8 cellular contexts compared by ENCODE assay signal in the genomic region with DNA sequence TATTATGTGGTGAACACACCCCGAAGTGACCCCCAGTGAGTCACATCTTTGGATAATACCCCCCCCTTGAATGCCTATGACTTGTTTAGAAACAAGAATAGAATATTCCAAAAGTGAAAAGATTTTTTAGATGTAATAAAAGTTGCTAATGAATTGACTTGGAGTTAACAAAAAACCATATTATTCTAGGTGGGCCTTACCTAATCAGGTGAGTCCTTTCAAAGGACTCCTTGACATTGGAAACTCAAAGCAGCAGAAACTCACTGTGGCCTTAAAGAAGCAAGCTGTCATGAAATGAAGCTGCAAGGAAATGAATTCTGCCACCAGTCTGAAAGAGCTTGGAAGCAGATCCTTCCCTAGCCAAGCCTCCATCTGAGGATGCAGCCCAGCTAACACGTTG.
"Had no signal": no experiment of that assay in that cellular context is flagged by ENCODE, and none has a peak within 500 bp of the region (broad histone marks: within the 10 kb centered on the region; RNA-seq: fewer than 3 reads in every experiment).

No MANE protein-coding gene starts in this region.

- ATAC-seq: HepG2 had no signal

- H3K4me2 ChIP-seq: KMS-11 had no signal

- H3K9ac ChIP-seq: KMS-11 had no signal

- H3K27ac ChIP-seq: HL-60, KMS-11 had no signal

- FAIRE-seq: HepG2, HTR-8/SVneo had no signal

- H3K4me3 Mint-ChIP-seq: IgD-negative memory B cell had no signal

- H3K27ac Mint-ChIP-seq: IgD-negative memory B cell had no signal

- DNase-seq: IMR-90, KBM-7, KG1 had no signal

- H3K4me1 Mint-ChIP-seq: IgD-negative memory B cell had no signal

- H3K9me3 Mint-ChIP-seq: IgD-negative memory B cell had no signal
